Comparison of ENCODE assay signal across 21 cellular contexts in the genomic region with DNA sequence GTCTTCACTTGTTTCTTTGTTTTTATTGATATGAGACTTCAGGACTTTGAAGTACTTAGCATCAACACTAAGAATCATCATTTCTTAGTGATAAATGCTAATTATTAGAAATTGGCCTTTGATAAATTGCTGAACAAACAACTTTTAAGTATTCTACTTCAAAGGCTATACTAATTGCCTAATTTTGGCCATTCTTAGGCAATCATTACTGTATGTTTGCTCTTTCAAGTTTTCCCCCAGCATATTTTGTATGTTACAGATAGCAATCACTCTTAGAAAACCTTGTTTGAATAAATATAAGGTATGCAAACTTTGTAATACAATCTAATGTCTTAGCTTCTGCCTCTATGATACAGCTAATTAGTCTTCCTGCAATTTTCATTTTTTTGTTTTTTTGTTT. TPM values are rescaled to one million over a fixed set of nuclear protein-coding genes. Genes with fewer than 3 reads are reported as not detected.
A peak's percentile ranks its signal among the peaks of the same experiment; 100 is the strongest.
DNase-seq lines count a peak whose midpoint lies in the region; ATAC-seq, FAIRE-seq and TF ChIP-seq lines count a peak whose summit lies in the region.
"Had no signal": no experiment of that assay in that cellular context is flagged by ENCODE, and none has a peak within 500 bp of the region (broad histone marks: within the 10 kb centered on the region; RNA-seq: fewer than 3 reads in every experiment).

No MANE protein-coding gene starts in this region.

- H3K36me3 ChIP-seq in HepG2 (replicated peaks in 1 of 2; ENCODE audit: control insufficient read depth in 1 of 2, insufficient read depth in 2 of 2, low read length in 2 of 2) (peaks cover 22 to 88% of the 10 kb centered on the region in 2 experiments), right lobe of liver (peaks cover 0 to 31% (median 10%) of the 10 kb centered on the region in 4 donors), adipocyte (ENCODE audit: control insufficient read depth, insufficient read depth, low read length, severe bottlenecking) (peaks cover 71% of the 10 kb centered on the region), upper lobe of left lung (peaks cover 15 to 84% (median 28%) of the 10 kb centered on the region in 4 donors)

- H3K27ac ChIP-seq in HepG2 (ENCODE audit: extremely low read length, insufficient read depth, low read length) (peak overlapping the region; percentile 33), right lobe of liver (no peak overlapping the region), upper lobe of left lung (no peak overlapping the region)

- no TSS peak for BruUV-seq in HepG2 (replicated peaks; lab: Mats Ljungman, UMichigan)

- H3K9me3 ChIP-seq in HepG2 (ENCODE audit: low read length) (no peaks in the 10 kb centered on the region), right lobe of liver (no peaks in the 10 kb centered on the region), adipocyte (ENCODE audit: control insufficient read depth, low read length) (no peaks in the 10 kb centered on the region), upper lobe of left lung (no peaks in the 10 kb centered on the region)
- H3K9me3 ChIP-seq: BE2C had no signal

- in situ Hi-C loops in HepG2 (cut with HindIII; ENCODE audit: extremely low pct_ligation_motif_present, low pct_unique_long_range_greater_than_20kb), result no loop called here

- no peak overlapping the region for H3K4me3 ChIP-seq in HepG2 (replicated peaks in 1 of 3; ENCODE audit: insufficient read depth in 1 of 3, low read depth in 2 of 3, low read length in 3 of 3)
- no peak overlapping the region for H3K4me3 ChIP-seq in right lobe of liver
- H3K4me3 ChIP-seq in adipocyte (ENCODE audit: low read length), result no peak overlapping the region
- no peak overlapping the region for H3K4me3 ChIP-seq in upper lobe of left lung
- H3K4me3 ChIP-seq: GM12878 had no signal

- intact Hi-C loops in HepG2 (cut with micrococcal nuclease; ENCODE audit: unreplicated experiment) (no loop called here), right lobe of liver (cut with DNase I) (no loop called here)

- peak; percentile 74 for DNase-seq in HepG2 (ENCODE audit: low spot score)
- no peak for DNase-seq in right lobe of liver
- DNase-seq in adipocyte (ENCODE audit: low read depth), result peak; percentile 19
- peak; percentile 7 for DNase-seq in iris pigment epithelial cell (ENCODE audit: low read depth)
- DNase-seq in activated effector memory CD4-positive, alpha-beta T cell treated with Interleukin-2 at 50 U/mL for 16 hours, result no peak
- DNase-seq in NCI-H446 (lab: John Stamatoyannopoulos, UW), result no peak
- no peak for DNase-seq in upper lobe of left lung
- DNase-seq: ACHN; BE2C; C1 segment of cervical spinal cord; CD4-positive, CD25-positive, alpha-beta regulatory T cell; CD8-positive, alpha-beta memory T cell; COR-L47; DMS 273 treated with DMSO at 0.1 percent for 48 hours; DMS53; DND-41; EL; H9 had no signal

- ATAC-seq in HepG2 (peak; percentile 68), right lobe of liver (no peak), upper lobe of left lung (ENCODE audit: low FRiP score in 2 of 2) (no peak)
- ATAC-seq: GM12878 had no signal

- POLR2A ChIA-PET in HepG2 (lab: Yijun Ruan, JAX), result interaction anchor here (1.6 kb wide), 1 partner anchor 9 kb away, joined by 4 read pairs; no protein-coding TSS in a partner anchor

- no peaks in the 10 kb centered on the region for H3K27me3 ChIP-seq in HepG2 (ENCODE audit: control insufficient read depth in 1 of 2, insufficient read depth in 2 of 2, low read length in 2 of 2)
- H3K27me3 ChIP-seq in right lobe of liver, result no peaks in the 10 kb centered on the region
- H3K27me3 ChIP-seq in adipocyte (replicated peaks; ENCODE audit: control insufficient read depth, insufficient read depth, low read length), result no peaks in the 10 kb centered on the region
- H3K27me3 ChIP-seq in upper lobe of left lung, result no peaks in the 10 kb centered on the region
- H3K27me3 ChIP-seq: BE2C had no signal

- no peak for TF ChIP-seq RAD21 in HepG2 (CRISPR knock-in tag; IDR thresholded peaks at IDR 0.05)

- no peak overlapping the region for H3K4me2 ChIP-seq in HepG2 (ENCODE audit: low read depth, low read length)

- CTCF ChIA-PET in HepG2 (lab: Yijun Ruan, JAX; ENCODE audit: low intra/inter-chr PET ratio, low total read pairs), result no interaction called here

- TF ChIP-seq CTCF in HepG2 (CRISPR knock-in tag; IDR thresholded peaks at IDR 0.05) (no peak), right lobe of liver (IDR thresholded peaks at IDR 0.05) (no peak), upper lobe of left lung (IDR thresholded peaks at IDR 0.05) (no peak)

- no peaks in the 10 kb centered on the region for H4K20me1 ChIP-seq in HepG2 (ENCODE audit: insufficient read depth, low read length)

- no peaks in the 10 kb centered on the region for H3K79me2 ChIP-seq in HepG2 (ENCODE audit: insufficient read depth, low read length)

- H3K9ac ChIP-seq in HepG2 (ENCODE audit: insufficient read depth, low read depth, low read length) (no peak overlapping the region), adipocyte (ENCODE audit: low read length) (no peak overlapping the region)

- TF ChIP-seq POLR2A in HepG2 (IDR thresholded peaks at IDR 0.05; ENCODE audit: insufficient read depth in 1 of 2, low read depth in 2 of 2, low read length in 2 of 2), result no peak
- no peak for TF ChIP-seq POLR2A in right lobe of liver (IDR thresholded peaks at IDR 0.05)
- TF ChIP-seq POLR2A in upper lobe of left lung (IDR thresholded peaks at IDR 0.05), result no peak

- peaks cover 24% of the 10 kb centered on the region for H3K4me1 ChIP-seq in HepG2 (ENCODE audit: insufficient read depth, low read length)
- H3K4me1 ChIP-seq in right lobe of liver, result no peaks in the 10 kb centered on the region
- no peaks in the 10 kb centered on the region for H3K4me1 ChIP-seq in adipocyte (ENCODE audit: control insufficient read depth, insufficient read depth, low read length)
- H3K4me1 ChIP-seq in upper lobe of left lung, result no peaks in the 10 kb centered on the region
- H3K4me1 ChIP-seq: BE2C had no signal

- FAIRE-seq in HepG2 (lab: Jason Lieb, UNC), result no peak
- FAIRE-seq: GM12878, H1, HTR-8/SVneo had no signal

- peak; percentile 76 to 78; a peak in 3 of 4 replicates for TF ChIP-seq EP300 in HepG2 (IDR thresholded peaks at IDR 0.05; ENCODE audit: low read depth in 2 of 2, low read length in 2 of 2)
- no peak for TF ChIP-seq EP300 in HepG2 (CRISPR knock-in tag; IDR thresholded peaks at IDR 0.05; ENCODE audit: borderline replicate concordance)
- TF ChIP-seq EP300 in upper lobe of left lung (IDR thresholded peaks at IDR 0.05), result no peak

- no peak overlapping the region for H2AFZ ChIP-seq in HepG2 (ENCODE audit: low read length)

TF ChIP-seq in HepG2, 621 proteins besides CTCF, POLR2A, EP300 and RAD21 (continues in another document):
- TF ChIP-seq CC2D1A (CRISPR knock-in tag; IDR thresholded peaks at IDR 0.05) (no peak), ZNF317 (CRISPR knock-in tag; IDR thresholded peaks at IDR 0.05) (no peak), SOX13 (IDR thresholded peaks at IDR 0.05) (no peak), SOX13 (CRISPR knock-in tag; conservative IDR thresholded peaks at IDR 0.05 in 1 of 2, IDR thresholded peaks at IDR 0.05 in 1 of 2) (peak in 1 of 2 experiments; percentile 67; a peak in 2 of 4 replicates), MED1 (CRISPR knock-in tag; IDR thresholded peaks at IDR 0.05) (0 out of 2 replicates have a peak, but pooled peaks have one; percentile 25), KDM2A (CRISPR knock-in tag; IDR thresholded peaks at IDR 0.05; ENCODE audit: borderline replicate concordance, low read depth) (no peak), SAP130 (CRISPR knock-in tag; IDR thresholded peaks at IDR 0.05; ENCODE audit: low read depth) (0 out of 2 replicates have a peak, but pooled peaks have one; percentile 21)
- TF ChIP-seq, protein P1, sequence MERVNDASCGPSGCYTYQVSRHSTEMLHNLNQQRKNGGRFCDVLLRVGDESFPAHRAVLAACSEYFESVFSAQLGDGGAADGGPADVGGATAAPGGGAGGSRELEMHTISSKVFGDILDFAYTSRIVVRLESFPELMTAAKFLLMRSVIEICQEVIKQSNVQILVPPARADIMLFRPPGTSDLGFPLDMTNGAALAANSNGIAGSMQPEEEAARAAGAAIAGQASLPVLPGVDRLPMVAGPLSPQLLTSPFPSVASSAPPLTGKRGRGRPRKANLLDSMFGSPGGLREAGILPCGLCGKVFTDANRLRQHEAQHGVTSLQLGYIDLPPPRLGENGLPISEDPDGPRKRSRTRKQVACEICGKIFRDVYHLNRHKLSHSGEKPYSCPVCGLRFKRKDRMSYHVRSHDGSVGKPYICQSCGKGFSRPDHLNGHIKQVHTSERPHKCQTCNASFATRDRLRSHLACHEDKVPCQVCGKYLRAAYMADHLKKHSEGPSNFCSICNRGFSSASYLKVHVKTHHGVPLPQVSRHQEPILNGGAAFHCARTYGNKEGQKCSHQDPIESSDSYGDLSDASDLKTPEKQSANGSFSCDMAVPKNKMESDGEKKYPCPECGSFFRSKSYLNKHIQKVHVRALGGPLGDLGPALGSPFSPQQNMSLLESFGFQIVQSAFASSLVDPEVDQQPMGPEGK (CRISPR knock-in tag; IDR thresholded peaks at IDR 0.05), result peak; percentile 30; the same call in 1 of the 2 replicates

RNA-seq across cellular contexts. Expression of a gene that starts 46.0 kb away (rescaled TPM):
- total RNA-seq in HepG2 (2016; rRNA removed; fragmentation: Illumina TruSeq; extraction: Trizol), result 1,060 and 1,621 TPM in 2 replicates
- total RNA-seq in HepG2 (2016; cell fraction: cytosol; rRNA removed; fragmentation: Illumina TruSeq; extraction: Trizol; ENCODE audit: low read depth), result 149 and 161 TPM in 2 replicates
- 1,077 and 1,733 TPM in 2 replicates for total RNA-seq in HepG2 (2016; cell fraction: insoluble cytoplasmic fraction; rRNA removed; fragmentation: Illumina TruSeq; extraction: Trizol)
- 191 and 197 TPM in 2 replicates for total RNA-seq in HepG2 (2016; cell fraction: membrane; rRNA removed; fragmentation: Illumina TruSeq; extraction: Trizol)
- total RNA-seq in HepG2 (2016; cell fraction: nucleus; rRNA removed; fragmentation: Illumina TruSeq; extraction: Trizol), result 379 and 382 TPM in 2 replicates
- polyA plus RNA-seq in HepG2 (2011; rRNA removed), result 304 and 464 TPM in 2 replicates
- polyA plus RNA-seq in HepG2 (2011; cell fraction: cytosol; rRNA removed), result 354 and 445 TPM in 2 replicates
- 76.3 and 83.7 TPM in 2 replicates for polyA plus RNA-seq in HepG2 (2011; cell fraction: nucleus; rRNA removed)
- 328 and 393 TPM in 2 replicates for polyA plus RNA-seq in HepG2 (2012)
- polyA plus RNA-seq in HepG2 (2016; cell fraction: cytosol; fragmentation: Illumina TruSeq; extraction: Trizol; ENCODE audit: low read depth), result 156 and 179 TPM in 2 replicates
- polyA plus RNA-seq in HepG2 (2016; cell fraction: insoluble cytoplasmic fraction; fragmentation: Illumina TruSeq; extraction: Trizol; ENCODE audit: low read depth), result 1,625 and 1,852 TPM in 2 replicates
- 151 and 153 TPM in 2 replicates for polyA plus RNA-seq in HepG2 (2016; cell fraction: membrane; fragmentation: Illumina TruSeq; extraction: Trizol; ENCODE audit: low read depth)
- polyA plus RNA-seq in HepG2 (2016; cell fraction: nucleus; fragmentation: Illumina TruSeq; extraction: Trizol; ENCODE audit: insufficient read depth, low read depth), result 546 and 575 TPM in 2 replicates
- 222 and 280 TPM in 2 replicates for polyA minus RNA-seq in HepG2 (2011; rRNA and poly(A)+ RNA removed; ENCODE audit: low replicate concordance)
- 119 and 160 TPM in 2 replicates for polyA minus RNA-seq in HepG2 (2011; cell fraction: cytosol; rRNA and poly(A)+ RNA removed)
- 42.0 and 49.5 TPM in 2 replicates for polyA minus RNA-seq in HepG2 (2011; cell fraction: nucleus; rRNA and poly(A)+ RNA removed)
- 10 to 100 TPM in 3 of 6 experiments, 1 to 10 TPM in 3; 1.5 to 26.6 (median 8.5) TPM for total RNA-seq in right lobe of liver
- total RNA-seq in upper lobe of left lung, result 10 to 100 TPM; 13.6 to 73.0 (median 48.6) TPM

Comparison
In these comparisons a context has a peak if more than half of its experiments do, and no peak if none do; other contexts are left out.
1. DNase-seq: peak in HepG2 (single experiment), adipocyte (single experiment) and iris pigment epithelial cell (single experiment); none in right lobe of liver (0 of 3), activated effector memory CD4-positive, alpha-beta T cell treated with Interleukin-2 at 50 U/mL for 16 hours (single experiment), NCI-H446 (0 of 2) and upper lobe of left lung (0 of 2).